In genomic region chr9:134325813-134326753, GRCh38 we compare ENCODE assay signal across 8 cellular contexts. TPM values are rescaled to one million over a fixed set of nuclear protein-coding genes. Genes with fewer than 3 reads are reported as not detected.
DNase-seq lines count a peak whose midpoint lies in the region; ATAC-seq, FAIRE-seq and TF ChIP-seq lines count a peak whose summit lies in the region.

RXRA (plus strand) TSS chr9:134326455; CDS start chr9:134326632, 177 bp downstream.

- FAIRE-seq in GM18507 (lab: Jason Lieb, UNC): no peak

- H3K36me3 ChIP-seq in ectodermal cell (ENCODE audit: control insufficient read depth, insufficient read depth, low read length): no peaks in the 10 kb centered on the region
- no peaks in the 10 kb centered on the region for H3K36me3 ChIP-seq in right lobe of liver

- POLR2A ChIA-PET in activated CD8-positive, alpha-beta T cell treated with anti-CD3 and anti-CD28 coated beads for 36 hours (lab: Charles Lee): interaction anchor here (1.0 kb wide), 1 partner anchor 66 kb away, joined by 3 read pairs; no protein-coding TSS in a partner anchor

- no peaks in the 10 kb centered on the region for H3K9me3 ChIP-seq in ectodermal cell (ENCODE audit: control insufficient read depth, low read length)
- H3K9me3 ChIP-seq in right lobe of liver: no peaks in the 10 kb centered on the region

- H3K27me3 Mint-ChIP-seq in activated CD8-positive, alpha-beta T cell treated with anti-CD3 and anti-CD28 coated beads for 36 hours: peaks cover 10% of the 10 kb centered on the region

- ATAC-seq in activated CD8-positive, alpha-beta T cell treated with anti-CD3 and anti-CD28 coated beads for 36 hours: peak; percentile 47
- ATAC-seq in right lobe of liver: peak; percentile 20 to 45 (median 42)

- CTCF ChIA-PET in activated CD8-positive, alpha-beta T cell treated with anti-CD3 and anti-CD28 coated beads for 36 hours (lab: Charles Lee): no interaction called here

- 0% methylated on average over 164 of the region's 164 CpGs for WGBS in ectodermal cell, 2 experiments
- WGBS in right lobe of liver (ENCODE audit: insufficient coverage, low coverage, low lambda C conversion rate, missing lambda C conversion rate): under 1% methylated on average over 47 of the region's 164 CpGs

- DNase-seq in GM18507 (ENCODE audit: extremely low spot score, insufficient read length, low read depth) (peak; percentile 40), NCI-H2227 treated with DMSO at 0.1 percent for 48 hours (lab: John Stamatoyannopoulos, UW) (peak; percentile 58), right lobe of liver (peak; percentile 94), inferior parietal cortex (ENCODE audit: extremely low spot score) (no peak)
- peak; percentile 44 for DNase-seq in activated CD8-positive, alpha-beta T cell treated with anti-CD3 and anti-CD28 coated beads for 36 hours
- peak; percentile 51 for DNase-seq in stimulated activated CD4-positive, alpha-beta T cell treated with anti-CD3 and anti-CD28 coated beads, Interleukin-4, amount 100 ng/mL, for 24 hours

- peaks cover 7% of the 10 kb centered on the region for H3K4me1 Mint-ChIP-seq in activated CD8-positive, alpha-beta T cell treated with anti-CD3 and anti-CD28 coated beads for 36 hours (ENCODE audit: low read depth)

- H3K27ac ChIP-seq in 22Rv1 (peak within 1 kb of the TSS; percentile 65), ectodermal cell (ENCODE audit: insufficient read depth, low read depth, low read length, poor library complexity, severe bottlenecking) (peak within 1 kb of the TSS; percentile 71), right lobe of liver (peak within 1 kb of the TSS; percentile 99)

- H3K27ac Mint-ChIP-seq in activated CD8-positive, alpha-beta T cell treated with anti-CD3 and anti-CD28 coated beads for 36 hours: no peak within 1 kb of the TSS

- H3K9me3 Mint-ChIP-seq in activated CD8-positive, alpha-beta T cell treated with anti-CD3 and anti-CD28 coated beads for 36 hours: no peaks in the 10 kb centered on the region

- TF ChIP-seq POLR2A in right lobe of liver (IDR thresholded peaks at IDR 0.05): peak; percentile 96

- H3K4me3 ChIP-seq in ectodermal cell (ENCODE audit: insufficient read depth, low read depth, low read length) (peak within 1 kb of the TSS; percentile 73), right lobe of liver (peak within 1 kb of the TSS; percentile 86 to 94 (median 90))

- H3K27me3 ChIP-seq in ectodermal cell (ENCODE audit: control insufficient read depth, insufficient read depth, low read length, poor library complexity, severe bottlenecking): peaks cover 8% of the 10 kb centered on the region
- no peaks in the 10 kb centered on the region for H3K27me3 ChIP-seq in right lobe of liver

- 0 out of 2 replicates have a peak, but pooled peaks have one; percentile 15 for TF ChIP-seq CTCF in 22Rv1 (IDR thresholded peaks at IDR 0.05)
- peak; percentile 17 for TF ChIP-seq CTCF in activated CD8-positive, alpha-beta T cell treated with anti-CD3 and anti-CD28 coated beads for 36 hours (IDR thresholded peaks at IDR 0.05)
- peak in 2 of 4 donors; percentile 11 to 32 for TF ChIP-seq CTCF in right lobe of liver (IDR thresholded peaks at IDR 0.05)

- H3K36me3 Mint-ChIP-seq in activated CD8-positive, alpha-beta T cell treated with anti-CD3 and anti-CD28 coated beads for 36 hours (ENCODE audit: low read depth): no peaks in the 10 kb centered on the region

- peak within 1 kb of the TSS; percentile 52 for H3K4me3 Mint-ChIP-seq in activated CD8-positive, alpha-beta T cell treated with anti-CD3 and anti-CD28 coated beads for 36 hours

- peaks cover 50% of the 10 kb centered on the region for H3K4me1 ChIP-seq in ectodermal cell (ENCODE audit: control insufficient read depth, insufficient read depth, low read length)
- peaks cover 0 to 63% (median 25%) of the 10 kb centered on the region in 4 donors for H3K4me1 ChIP-seq in right lobe of liver

- intact Hi-C loops in activated CD8-positive, alpha-beta T cell treated with anti-CD3 and anti-CD28 coated beads for 36 hours (cut with micrococcal nuclease): no loop called here
- intact Hi-C loops in right lobe of liver (cut with DNase I): loop anchor here (10.0 kb wide), 2 partner anchors 61 to 151 kb away; no protein-coding TSS in a partner anchor

RNA-seq across cellular contexts. Expression of gene RXRA, which starts in this region (rescaled TPM):
- 10 to 100 TPM; 23.2 to 23.8 TPM for total RNA-seq in activated CD8-positive, alpha-beta T cell treated with anti-CD3 and anti-CD28 coated beads for 36 hours
- 36.1 TPM for polyA plus RNA-seq in ectodermal cell (2013, experiment 1 of 4)
- 39.2 TPM for polyA plus RNA-seq in ectodermal cell (2013, experiment 2 of 4)
- polyA plus RNA-seq in ectodermal cell (2013, experiment 3 of 4): 34.4 TPM
- polyA plus RNA-seq in ectodermal cell (2013, experiment 4 of 4): 36.5 TPM
- 100 to 1,000 TPM; 105 to 165 (median 131) TPM for total RNA-seq in right lobe of liver

Comparison
In these comparisons a context has a peak if more than half of its experiments do, and no peak if none do; other contexts are left out.
1. RNA of gene RXRA (total RNA-seq): 105 to 165 TPM in right lobe of liver; 23.2 to 23.8 TPM in activated CD8-positive, alpha-beta T cell treated with anti-CD3 and anti-CD28 coated beads for 36 hours; every median in the first group is over 4 times any median in the second.
2. Peak in every context shown above with its lines, with median percentiles within 50 percentile points of each other: H3K27ac ChIP-seq.